In genomic region chr15:48976444-48977088, GRCh38 we compare ENCODE assay signal across 1 cellular context.
TF ChIP-seq lines count a peak whose summit lies in the region.

No MANE protein-coding gene starts in this region.

TF ChIP-seq in GM12878, 131 proteins besides CTCF, POLR2A, EP300 and RAD21 (continued from another document):
- no peak for TF ChIP-seq ZNF384 (IDR thresholded peaks at IDR 0.05; ENCODE audit: borderline replicate concordance, low read depth, low read length)
- TF ChIP-seq ASH2L (IDR thresholded peaks at IDR 0.05; ENCODE audit: borderline replicate concordance, low read depth), result no peak
- TF ChIP-seq PML (IDR thresholded peaks at IDR 0.05; ENCODE audit: low read length), result no peak
